Comparison of ENCODE assay signal across 23 cellular contexts in genomic region chr17:15029469-15029868, GRCh38.
"Had no signal": no experiment of that assay in that cellular context is flagged by ENCODE, and none has a peak within 500 bp of the region (broad histone marks: within the 10 kb centered on the region; RNA-seq: fewer than 3 reads in every experiment).

No MANE protein-coding gene starts in this region.

- H3K27ac Mint-ChIP-seq: activated naive CD8-positive, alpha-beta T cell treated with anti-CD3 and anti-CD28 coated beads for 36 hours; naive thymus-derived CD4-positive, alpha-beta T cell; stimulated activated memory B cell treated with anti-CD40 and anti-IgM and Interleukin-4, amounts not matched to agents 10 μg/mL and 1 μg/mL and 100 μg/mL, for 72 hours had no signal

- H3K4me3 Mint-ChIP-seq: activated naive CD8-positive, alpha-beta T cell treated with anti-CD3 and anti-CD28 coated beads for 36 hours; activated T-cell treated with anti-CD3 and anti-CD28 coated beads, Interleukin-2, amount 50 U/mL, for 4 hours; naive thymus-derived CD4-positive, alpha-beta T cell; neural crest cell; stimulated activated memory B cell treated with anti-CD40 and anti-IgM and Interleukin-4, amounts not matched to agents 10 μg/mL and 1 μg/mL and 100 μg/mL, for 72 hours had no signal

- DNase-seq: activated CD4-positive, alpha-beta T cell treated with anti-CD3 and anti-CD28 coated beads, Interleukin-2, amount 50 U/mL, for 1 hour; activated CD4-positive, CD25-positive, alpha-beta regulatory T cell treated with anti-CD3 and anti-CD28 coated beads, Interleukin-2, amount 50 U/mL, for 72 hours; activated CD8-positive, alpha-beta memory T cell treated with anti-CD3 and anti-CD28 coated beads, Interleukin-2, amount 50 U/mL, for 48 hours; activated naive CD4-positive, alpha-beta T cell treated with Interleukin-2 at 50 U/mL for 16 hours; activated naive CD8-positive, alpha-beta T cell treated with anti-CD3 and anti-CD28 coated beads for 36 hours; activated T-cell treated with anti-CD3 and anti-CD28 coated beads, Interleukin-2, amount 50 U/mL, for 4 hours; central memory CD4-positive, alpha-beta T cell; colonic mucosa; foreskin fibroblast; kidney; lower lobe of right lung; naive thymus-derived CD4-positive, alpha-beta T cell; posterior cingulate gyrus; small intestine; stomach; T-helper 2 cell had no signal

- H3K27me3 Mint-ChIP-seq: stimulated activated memory B cell treated with anti-CD40 and anti-IgM and Interleukin-4, amounts not matched to agents 10 μg/mL and 1 μg/mL and 100 μg/mL, for 72 hours had no signal

- H3K27ac ChIP-seq: colonic mucosa, epithelial cell of prostate, lower lobe of right lung, stomach, suprapubic skin, tibial nerve, VCaP had no signal

- H3K9me3 ChIP-seq: colonic mucosa, lower lobe of right lung, stomach, tibial nerve had no signal

- H3K4me3 ChIP-seq: colonic mucosa, lower lobe of right lung, stomach, suprapubic skin, tibial nerve had no signal

- H3K4me1 ChIP-seq: colonic mucosa, lower lobe of right lung, stomach, suprapubic skin, tibial nerve had no signal

- H3K36me3 ChIP-seq: colonic mucosa, lower lobe of right lung, stomach, suprapubic skin, tibial nerve had no signal

- H3K27me3 ChIP-seq: colonic mucosa, suprapubic skin had no signal

- ATAC-seq: activated T-cell treated with anti-CD3 and anti-CD28 coated beads, Interleukin-2, amount 50 U/mL, for 4 hours; lower lobe of right lung; naive thymus-derived CD4-positive, alpha-beta T cell; sciatic nerve; stimulated activated memory B cell treated with anti-CD40 and anti-IgM and Interleukin-4, amounts not matched to agents 10 μg/mL and 1 μg/mL and 100 μg/mL, for 72 hours had no signal

- H3K36me3 Mint-ChIP-seq: activated naive CD8-positive, alpha-beta T cell treated with anti-CD3 and anti-CD28 coated beads for 36 hours; naive thymus-derived CD4-positive, alpha-beta T cell; stimulated activated memory B cell treated with anti-CD40 and anti-IgM and Interleukin-4, amounts not matched to agents 10 μg/mL and 1 μg/mL and 100 μg/mL, for 72 hours had no signal

- H3K9me3 Mint-ChIP-seq: activated naive CD8-positive, alpha-beta T cell treated with anti-CD3 and anti-CD28 coated beads for 36 hours; activated T-cell treated with anti-CD3 and anti-CD28 coated beads, Interleukin-2, amount 50 U/mL, for 4 hours; neural crest cell; stimulated activated memory B cell treated with anti-CD40 and anti-IgM and Interleukin-4, amounts not matched to agents 10 μg/mL and 1 μg/mL and 100 μg/mL, for 72 hours had no signal

- H3K4me1 Mint-ChIP-seq: activated naive CD8-positive, alpha-beta T cell treated with anti-CD3 and anti-CD28 coated beads for 36 hours; naive thymus-derived CD4-positive, alpha-beta T cell; stimulated activated memory B cell treated with anti-CD40 and anti-IgM and Interleukin-4, amounts not matched to agents 10 μg/mL and 1 μg/mL and 100 μg/mL, for 72 hours had no signal
